21 cellular contexts compared by ENCODE assay signal in the genomic region with DNA sequence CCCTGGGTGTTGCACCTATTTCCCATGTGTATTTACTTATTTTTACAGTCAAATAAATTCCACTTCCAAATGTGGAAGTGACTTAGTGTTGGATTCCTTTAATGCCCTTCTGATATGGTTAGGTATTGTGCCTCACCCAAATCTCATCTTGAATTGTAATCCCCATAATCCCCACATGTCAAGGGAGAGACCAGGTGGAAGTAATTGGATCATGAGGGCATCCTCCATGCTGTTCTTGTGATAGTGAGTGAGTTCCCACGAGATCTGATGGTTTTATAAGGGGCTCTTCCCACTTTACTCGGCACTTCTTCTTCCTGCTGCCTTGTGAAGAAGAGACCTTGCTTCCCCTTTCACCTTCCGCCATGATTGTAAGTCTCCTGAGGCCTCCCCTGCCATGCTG.
"Had no signal": no experiment of that assay in that cellular context is flagged by ENCODE, and none has a peak within 500 bp of the region (broad histone marks: within the 10 kb centered on the region; RNA-seq: fewer than 3 reads in every experiment).

No MANE protein-coding gene starts in this region.

- DNase-seq: dorsolateral prefrontal cortex; effector CD8-positive, alpha-beta T cell; foreskin keratinocyte; heart left ventricle; kidney; natural killer cell; pancreas; retina; stimulated activated naive CD4-positive, alpha-beta T cell; stimulated activated naive CD8-positive, alpha-beta T cell treated with anti-CD3 and anti-CD28 coated beads, Interleukin-15, amount 100 ng/mL, for 72 hours; transverse colon; upper lobe of right lung; uterus had no signal

- H3K4me1 ChIP-seq: esophagus muscularis mucosa, foreskin keratinocyte, gastroesophageal sphincter, heart left ventricle, pancreas, suprapubic skin, transverse colon, upper lobe of right lung, uterus had no signal

- H3K4me3 ChIP-seq: dorsolateral prefrontal cortex, esophagus muscularis mucosa, gastroesophageal sphincter, heart left ventricle, hepatocyte, lung, pancreas, suprapubic skin, transverse colon, upper lobe of right lung, uterus had no signal

- ATAC-seq: foreskin keratinocyte; gastroesophageal sphincter; heart left ventricle; left lobe of liver; natural killer cell; pancreas; sciatic nerve; stimulated activated naive CD8-positive, alpha-beta T cell treated with anti-CD3 and anti-CD28 coated beads, Interleukin-15, amount 100 ng/mL, for 72 hours; upper lobe of right lung had no signal

- H3K9me3 ChIP-seq: esophagus muscularis mucosa, gastroesophageal sphincter, heart left ventricle, neutrophil, pancreas, suprapubic skin, transverse colon, upper lobe of right lung, uterus had no signal

- H3K27ac ChIP-seq: dorsolateral prefrontal cortex, esophagus muscularis mucosa, foreskin keratinocyte, gastroesophageal sphincter, heart left ventricle, hepatocyte, neutrophil, pancreas, suprapubic skin, transverse colon, upper lobe of right lung, uterus had no signal

- H3K27me3 ChIP-seq: esophagus muscularis mucosa, gastroesophageal sphincter, heart left ventricle, hepatocyte, neutrophil, pancreas, suprapubic skin, transverse colon, upper lobe of right lung, uterus had no signal

- H3K36me3 ChIP-seq: esophagus muscularis mucosa, gastroesophageal sphincter, heart left ventricle, neutrophil, pancreas, suprapubic skin, transverse colon, upper lobe of right lung, uterus had no signal
